1 cellular context compared by ENCODE assay signal in the genomic region with DNA sequence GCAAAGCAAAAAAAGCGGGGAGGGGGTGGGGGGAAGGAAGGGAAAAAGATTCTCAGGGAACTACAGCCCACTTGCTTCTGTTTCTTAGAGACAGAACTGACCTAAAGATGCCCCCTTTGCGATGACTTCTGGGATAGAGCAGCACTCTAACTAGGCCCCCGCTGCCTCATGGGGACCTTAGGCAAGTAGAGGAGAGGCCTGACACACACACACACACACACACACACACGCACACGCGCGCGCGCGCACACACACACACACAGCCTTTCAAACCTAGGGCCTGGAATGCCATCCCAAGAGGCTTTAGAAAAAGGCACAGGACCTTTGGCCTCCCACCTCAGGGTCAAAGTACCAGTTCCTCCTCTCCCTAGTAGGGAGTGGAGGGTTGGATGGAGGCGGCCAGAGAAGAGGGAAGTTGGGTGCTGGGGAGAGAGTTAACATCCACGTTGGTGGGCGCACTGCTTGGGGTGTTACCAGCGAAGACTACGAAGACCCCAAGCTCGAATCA.
A peak's percentile ranks its signal among the peaks of the same experiment; 100 is the strongest.
TF ChIP-seq lines count a peak whose summit lies in the region.

No MANE protein-coding gene starts in this region.

TF ChIP-seq in H1, 55 proteins besides CTCF, POLR2A, EP300 and RAD21:
- TF ChIP-seq POLR2AphosphoS5 (IDR thresholded peaks at IDR 0.05; ENCODE audit: low read depth, low read length) (no peak), KDM4A (IDR thresholded peaks at IDR 0.05; ENCODE audit: low read depth, low read length, severe bottlenecking) (no peak), CBX8 (IDR thresholded peaks at IDR 0.05; ENCODE audit: borderline replicate concordance, low read depth, low read length) (no peak), TEAD4 (IDR thresholded peaks at IDR 0.05; ENCODE audit: low read depth, low read length) (peak; percentile 82), SP1 (IDR thresholded peaks at IDR 0.05; ENCODE audit: low read depth, low read length) (no peak), TAF7 (optimal IDR thresholded peaks at IDR 0.05; ENCODE audit: borderline replicate concordance, low read depth, low read length) (peak; percentile 25), JUND (IDR thresholded peaks at IDR 0.05; ENCODE audit: low read length) (no peak), CTBP2 (IDR thresholded peaks at IDR 0.05; ENCODE audit: borderline replicate concordance, insufficient read depth, insufficient read length, low read length) (peak; percentile 34), BCL11A (IDR thresholded peaks at IDR 0.05; ENCODE audit: low read depth in 2 of 2, low read length in 2 of 2) (no peak), RBBP5 (IDR thresholded peaks at IDR 0.05; ENCODE audit: borderline replicate concordance, low read depth, low read length) (no peak), TBP (IDR thresholded peaks at IDR 0.05; ENCODE audit: low read depth, low read length) (no peak), SIX5 (IDR thresholded peaks at IDR 0.05; ENCODE audit: low read depth, low read length) (no peak), CHD2 (IDR thresholded peaks at IDR 0.05; ENCODE audit: low read length) (no peak), KDM1A (IDR thresholded peaks at IDR 0.05; ENCODE audit: borderline replicate concordance, low read length) (peak; percentile 10; the same call in 1 of the 2 replicates), BACH1 (IDR thresholded peaks at IDR 0.05; ENCODE audit: low read length) (no peak), ASH2L (IDR thresholded peaks at IDR 0.05; ENCODE audit: low read length) (peak; percentile 34), CHD1 (IDR thresholded peaks at IDR 0.05; ENCODE audit: low read depth, low read length) (no peak), GABPA (IDR thresholded peaks at IDR 0.05; ENCODE audit: borderline replicate concordance, insufficient read depth, low read length) (no peak), SRF (IDR thresholded peaks at IDR 0.05; ENCODE audit: low read depth, low read length) (no peak), SIRT6 (IDR thresholded peaks at IDR 0.05; ENCODE audit: low read length) (no peak), MAFK (IDR thresholded peaks at IDR 0.05; ENCODE audit: low read depth, low read length) (no peak), FOSL1 (IDR thresholded peaks at IDR 0.05; ENCODE audit: insufficient read depth, low read depth, low read length) (0 out of 2 replicates have a peak, but pooled peaks have one; percentile 41)
- TF ChIP-seq, protein P1, sequence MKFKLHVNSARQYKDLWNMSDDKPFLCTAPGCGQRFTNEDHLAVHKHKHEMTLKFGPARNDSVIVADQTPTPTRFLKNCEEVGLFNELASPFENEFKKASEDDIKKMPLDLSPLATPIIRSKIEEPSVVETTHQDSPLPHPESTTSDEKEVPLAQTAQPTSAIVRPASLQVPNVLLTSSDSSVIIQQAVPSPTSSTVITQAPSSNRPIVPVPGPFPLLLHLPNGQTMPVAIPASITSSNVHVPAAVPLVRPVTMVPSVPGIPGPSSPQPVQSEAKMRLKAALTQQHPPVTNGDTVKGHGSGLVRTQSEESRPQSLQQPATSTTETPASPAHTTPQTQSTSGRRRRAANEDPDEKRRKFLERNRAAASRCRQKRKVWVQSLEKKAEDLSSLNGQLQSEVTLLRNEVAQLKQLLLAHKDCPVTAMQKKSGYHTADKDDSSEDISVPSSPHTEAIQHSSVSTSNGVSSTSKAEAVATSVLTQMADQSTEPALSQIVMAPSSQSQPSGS (IDR thresholded peaks at IDR 0.05; ENCODE audit: low read length), result no peak
- TF ChIP-seq, protein P2, sequence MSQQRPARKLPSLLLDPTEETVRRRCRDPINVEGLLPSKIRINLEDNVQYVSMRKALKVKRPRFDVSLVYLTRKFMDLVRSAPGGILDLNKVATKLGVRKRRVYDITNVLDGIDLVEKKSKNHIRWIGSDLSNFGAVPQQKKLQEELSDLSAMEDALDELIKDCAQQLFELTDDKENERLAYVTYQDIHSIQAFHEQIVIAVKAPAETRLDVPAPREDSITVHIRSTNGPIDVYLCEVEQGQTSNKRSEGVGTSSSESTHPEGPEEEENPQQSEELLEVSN (IDR thresholded peaks at IDR 0.05), result no peak
- TF ChIP-seq, protein P3, sequence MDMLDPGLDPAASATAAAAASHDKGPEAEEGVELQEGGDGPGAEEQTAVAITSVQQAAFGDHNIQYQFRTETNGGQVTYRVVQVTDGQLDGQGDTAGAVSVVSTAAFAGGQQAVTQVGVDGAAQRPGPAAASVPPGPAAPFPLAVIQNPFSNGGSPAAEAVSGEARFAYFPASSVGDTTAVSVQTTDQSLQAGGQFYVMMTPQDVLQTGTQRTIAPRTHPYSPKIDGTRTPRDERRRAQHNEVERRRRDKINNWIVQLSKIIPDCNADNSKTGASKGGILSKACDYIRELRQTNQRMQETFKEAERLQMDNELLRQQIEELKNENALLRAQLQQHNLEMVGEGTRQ (IDR thresholded peaks at IDR 0.05; ENCODE audit: low read length), result no peak
